Comparison of ENCODE assay signal across 9 cellular contexts in the genomic region with DNA sequence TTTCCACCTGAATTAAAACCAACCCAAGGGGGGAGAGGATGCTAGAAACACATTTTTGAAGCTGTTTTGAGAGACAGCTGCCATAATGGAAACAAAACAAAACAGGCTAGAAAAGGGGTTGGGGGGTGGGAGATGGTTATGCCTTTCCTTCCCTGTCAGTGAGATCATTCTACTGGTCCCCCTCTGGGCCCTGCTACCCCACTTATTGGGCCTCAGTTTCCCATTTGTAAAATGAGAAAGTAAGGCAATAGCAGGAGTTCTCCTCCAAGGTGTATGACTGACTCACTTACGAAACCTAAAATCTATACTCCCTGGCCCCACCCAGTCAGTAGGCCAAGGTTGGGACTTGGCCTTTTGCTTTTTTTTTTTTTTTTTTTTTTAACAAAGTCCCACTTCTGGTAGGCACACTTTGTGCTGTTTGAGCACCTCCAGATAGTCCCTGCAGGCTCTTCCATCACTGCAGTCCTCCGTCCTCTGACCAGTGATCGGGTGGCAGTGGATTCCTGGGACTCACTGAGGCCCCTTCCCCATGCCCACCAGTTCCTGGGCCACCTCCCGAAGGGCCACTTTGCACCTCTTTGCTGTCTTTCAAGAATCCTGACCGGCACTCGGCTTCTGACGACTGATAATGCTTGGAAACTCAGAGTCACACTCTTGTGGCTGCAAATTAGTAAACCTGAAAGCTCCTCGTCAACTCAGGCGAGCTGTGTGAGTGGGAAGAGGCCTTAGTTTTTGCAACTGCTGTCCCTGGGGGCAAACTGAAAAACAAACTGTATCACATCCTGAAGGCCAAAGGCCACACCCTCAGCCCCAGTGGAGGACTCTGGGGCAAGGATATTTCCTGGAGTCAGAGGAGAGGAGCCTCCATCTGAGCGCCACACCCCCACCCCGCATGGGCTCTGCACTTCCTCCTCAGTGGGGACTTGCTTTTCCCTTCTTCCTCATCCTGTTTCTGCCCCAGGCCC. TPM values are rescaled to one million over a fixed set of nuclear protein-coding genes. Genes with fewer than 3 reads are reported as not detected.
A peak's percentile ranks its signal among the peaks of the same experiment; 100 is the strongest.
DNase-seq lines count a peak whose midpoint lies in the region; ATAC-seq and TF ChIP-seq lines count a peak whose summit lies in the region.
"Had no signal": no experiment of that assay in that cellular context is flagged by ENCODE, and none has a peak within 500 bp of the region (broad histone marks: within the 10 kb centered on the region; RNA-seq: fewer than 3 reads in every experiment).

No MANE protein-coding gene starts in this region.

- peak; percentile 90 for DNase-seq in CD1c-positive myeloid dendritic cell (ENCODE audit: extremely low spot score)
- DNase-seq in activated T-helper 1 cell treated with anti-CD3 and anti-CD28 coated beads, Interleukin-12 subunit alpha, Interleukin-12 subunit beta, Interleukin-2, Interleukin-4 antibody, amounts not matched to agents 30 ng/mL and 10 ng/mL and 1 ng/mL, durations not matched to agents 14 hours and 24 hours and 36 hours (ENCODE audit: low spot score): peak; percentile 76
- DNase-seq in neural progenitor cell (ENCODE audit: low spot score): no peak
- no peak for DNase-seq in SW 1271 (lab: John Stamatoyannopoulos, UW)
- no peak for DNase-seq in D341Med (ENCODE audit: low spot score)
- no peak for DNase-seq in NCI-H1694 treated with DMSO at 0.1 percent for 48 hours (lab: John Stamatoyannopoulos, UW)
- DNase-seq: DND-41 had no signal

- no peaks in the 10 kb centered on the region for H3K9me3 Mint-ChIP-seq in activated T-helper 1 cell treated with anti-CD3 and anti-CD28 coated beads, Interleukin-12 subunit alpha, Interleukin-12 subunit beta, Interleukin-2, Interleukin-4 antibody, amounts not matched to agents 30 ng/mL and 10 ng/mL and 1 ng/mL, durations not matched to agents 14 hours and 24 hours and 36 hours
- no peaks in the 10 kb centered on the region for H3K9me3 Mint-ChIP-seq in neural progenitor cell

- peak; percentile 61 for ATAC-seq in GM19467 (IDR thresholded peaks at IDR 0.05; ENCODE audit: unreplicated experiment)
- peak; percentile 74 for ATAC-seq in HG03558 (IDR thresholded peaks at IDR 0.05; ENCODE audit: extremely low read depth, unreplicated experiment)

- H3K4me1 ChIP-seq in neural progenitor cell: peaks cover 11% of the 10 kb centered on the region

- H3F3A ChIP-seq in neural progenitor cell (ENCODE audit: low read depth): peaks cover 9% of the 10 kb centered on the region

- H3K9me3 ChIP-seq in neural progenitor cell (ENCODE audit: low read depth): no peaks in the 10 kb centered on the region

- no peak for TF ChIP-seq CTCF in neural progenitor cell (IDR thresholded peaks at IDR 0.05)

- peak overlapping the region; percentile 73 for H3K4me3 Mint-ChIP-seq in activated T-helper 1 cell treated with anti-CD3 and anti-CD28 coated beads, Interleukin-12 subunit alpha, Interleukin-12 subunit beta, Interleukin-2, Interleukin-4 antibody, amounts not matched to agents 30 ng/mL and 10 ng/mL and 1 ng/mL, durations not matched to agents 14 hours and 24 hours and 36 hours
- H3K4me3 Mint-ChIP-seq in neural progenitor cell: no peak overlapping the region

- H3K4me1 Mint-ChIP-seq in activated T-helper 1 cell treated with anti-CD3 and anti-CD28 coated beads, Interleukin-12 subunit alpha, Interleukin-12 subunit beta, Interleukin-2, Interleukin-4 antibody, amounts not matched to agents 30 ng/mL and 10 ng/mL and 1 ng/mL, durations not matched to agents 14 hours and 24 hours and 36 hours (ENCODE audit: low read depth): peaks cover 90% of the 10 kb centered on the region
- H3K4me1 Mint-ChIP-seq in neural progenitor cell: peaks cover 18% of the 10 kb centered on the region

- H3K36me3 ChIP-seq in neural progenitor cell: no peaks in the 10 kb centered on the region

- H2AFZ ChIP-seq in neural progenitor cell (replicated peaks): peak overlapping the region; percentile 85

- intact Hi-C loops in activated T-helper 1 cell treated with anti-CD3 and anti-CD28 coated beads, Interleukin-12 subunit alpha, Interleukin-12 subunit beta, Interleukin-2, Interleukin-4 antibody, amounts not matched to agents 30 ng/mL and 10 ng/mL and 1 ng/mL, durations not matched to agents 14 hours and 24 hours and 36 hours (cut with micrococcal nuclease): loop anchor here (1.0 to 5.0 kb wide), 10 partner anchors 9 to 806 kb away; a partner anchor contains a TSS

- no peak overlapping the region for H3K4me3 ChIP-seq in neural progenitor cell

- no peak overlapping the region for H3K4me2 ChIP-seq in neural progenitor cell

- no peaks in the 10 kb centered on the region for H3K27me3 ChIP-seq in neural progenitor cell

- no peak overlapping the region for H3K9ac ChIP-seq in neural progenitor cell

- no peaks in the 10 kb centered on the region for H3K79me2 ChIP-seq in neural progenitor cell (ENCODE audit: low read depth)

- peak overlapping the region; percentile 99 for H3K27ac Mint-ChIP-seq in activated T-helper 1 cell treated with anti-CD3 and anti-CD28 coated beads, Interleukin-12 subunit alpha, Interleukin-12 subunit beta, Interleukin-2, Interleukin-4 antibody, amounts not matched to agents 30 ng/mL and 10 ng/mL and 1 ng/mL, durations not matched to agents 14 hours and 24 hours and 36 hours
- H3K27ac Mint-ChIP-seq in neural progenitor cell: peak overlapping the region; percentile 91

- no peaks in the 10 kb centered on the region for H3K27me3 Mint-ChIP-seq in activated T-helper 1 cell treated with anti-CD3 and anti-CD28 coated beads, Interleukin-12 subunit alpha, Interleukin-12 subunit beta, Interleukin-2, Interleukin-4 antibody, amounts not matched to agents 30 ng/mL and 10 ng/mL and 1 ng/mL, durations not matched to agents 14 hours and 24 hours and 36 hours (ENCODE audit: insufficient read depth)
- H3K27me3 Mint-ChIP-seq in neural progenitor cell (ENCODE audit: insufficient read depth, low read depth): peaks cover 8% of the 10 kb centered on the region

- no peaks in the 10 kb centered on the region for H3K36me3 Mint-ChIP-seq in activated T-helper 1 cell treated with anti-CD3 and anti-CD28 coated beads, Interleukin-12 subunit alpha, Interleukin-12 subunit beta, Interleukin-2, Interleukin-4 antibody, amounts not matched to agents 30 ng/mL and 10 ng/mL and 1 ng/mL, durations not matched to agents 14 hours and 24 hours and 36 hours (ENCODE audit: low read depth)
- no peaks in the 10 kb centered on the region for H3K36me3 Mint-ChIP-seq in neural progenitor cell

- no peaks in the 10 kb centered on the region for H4K20me1 ChIP-seq in neural progenitor cell (ENCODE audit: low read depth)

- H3K27ac ChIP-seq in neural progenitor cell: no peak overlapping the region

RNA-seq across cellular contexts. Expression of a gene that starts 6.7 kb away (rescaled TPM):
- total RNA-seq in activated T-helper 1 cell treated with anti-CD3 and anti-CD28 coated beads, Interleukin-12 subunit alpha, Interleukin-12 subunit beta, Interleukin-2, Interleukin-4 antibody, amounts not matched to agents 30 ng/mL and 10 ng/mL and 1 ng/mL, durations not matched to agents 14 hours and 24 hours and 36 hours: 218 and 226 TPM in 2 replicates
- 0.19 and 0.77 TPM in 2 replicates for total RNA-seq in neural progenitor cell (ENCODE audit: low replicate concordance)

RNA-seq across cellular contexts. Expression of a gene that starts 56.6 kb away (rescaled TPM):
- total RNA-seq in activated T-helper 1 cell treated with anti-CD3 and anti-CD28 coated beads, Interleukin-12 subunit alpha, Interleukin-12 subunit beta, Interleukin-2, Interleukin-4 antibody, amounts not matched to agents 30 ng/mL and 10 ng/mL and 1 ng/mL, durations not matched to agents 14 hours and 24 hours and 36 hours: 39.9 and 42.2 TPM in 2 replicates
- 358 and 645 TPM in 2 replicates for total RNA-seq in neural progenitor cell (ENCODE audit: low replicate concordance)

Comparison
In these comparisons a context has a peak if more than half of its experiments do, and no peak if none do; other contexts are left out.
1. DNase-seq: peak in CD1c-positive myeloid dendritic cell (single experiment) and activated T-helper 1 cell treated with anti-CD3 and anti-CD28 coated beads, Interleukin-12 subunit alpha, Interleukin-12 subunit beta, Interleukin-2, Interleukin-4 antibody, amounts not matched to agents 30 ng/mL and 10 ng/mL and 1 ng/mL, durations not matched to agents 14 hours and 24 hours and 36 hours (single experiment); none in neural progenitor cell (single experiment), SW 1271 (0 of 2), D341Med (single experiment) and NCI-H1694 treated with DMSO at 0.1 percent for 48 hours (single experiment).
2. RNA of a gene that starts 6.7 kb away (total RNA-seq): 218 to 226 TPM in activated T-helper 1 cell treated with anti-CD3 and anti-CD28 coated beads, Interleukin-12 subunit alpha, Interleukin-12 subunit beta, Interleukin-2, Interleukin-4 antibody, amounts not matched to agents 30 ng/mL and 10 ng/mL and 1 ng/mL, durations not matched to agents 14 hours and 24 hours and 36 hours; 0.19 to 0.77 TPM in neural progenitor cell; every median in the first group is over 100 times any median in the second.